Comparison of ENCODE assay signal across 17 cellular contexts in the genomic region with DNA sequence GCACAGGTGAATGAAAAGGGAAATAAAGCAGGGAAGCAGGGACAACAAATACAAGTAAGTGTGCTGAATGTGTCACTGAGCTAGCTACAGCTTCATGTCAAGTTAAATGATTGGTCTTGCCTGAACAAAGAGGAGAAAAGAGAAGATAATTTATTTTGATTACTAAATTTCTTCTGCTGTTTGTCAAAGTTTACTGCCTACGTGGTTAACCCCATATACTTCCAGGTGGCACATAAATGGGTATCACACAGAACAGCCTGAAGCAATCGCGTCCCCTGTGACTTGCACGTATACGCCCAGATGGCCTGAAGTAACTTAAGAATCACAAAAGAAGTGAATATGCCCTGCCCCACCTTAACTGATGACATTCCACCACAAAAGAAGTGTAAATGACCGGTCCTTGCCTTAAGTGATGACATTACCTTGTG.
"Had no signal": no experiment of that assay in that cellular context is flagged by ENCODE, and none has a peak within 500 bp of the region (broad histone marks: within the 10 kb centered on the region; RNA-seq: fewer than 3 reads in every experiment).

No MANE protein-coding gene starts in this region.

- H3K36me3 Mint-ChIP-seq: activated naive CD4-positive, alpha-beta T cell treated with anti-CD3 and anti-CD28 coated beads, Interleukin-2, amount 50 U/mL, for 24 hours had no signal

- H3K27ac Mint-ChIP-seq: activated CD4-positive, alpha-beta T cell treated with anti-CD3 and anti-CD28 coated beads, Interleukin-2, amount 10 ng/mL, durations not matched to agents 7 days and 5 days; activated naive CD4-positive, alpha-beta T cell treated with anti-CD3 and anti-CD28 coated beads, Interleukin-2, amount 50 U/mL, for 24 hours; activated T-helper 2 cell treated with anti-CD3 and anti-CD28 coated beads, Interferon-gamma antibody, Interleukin-2, Interleukin-4, amounts not matched to agents 10 μg/mL and 5 μg/mL and 100 μg/mL, durations not matched to agents 14 hours and 24 hours and 36 hours had no signal

- H3K4me3 Mint-ChIP-seq: activated CD4-positive, alpha-beta T cell treated with anti-CD3 and anti-CD28 coated beads, Interleukin-2, amount 10 ng/mL, durations not matched to agents 7 days and 5 days; activated naive CD4-positive, alpha-beta T cell treated with anti-CD3 and anti-CD28 coated beads, Interleukin-2, amount 50 U/mL, for 24 hours; central memory CD8-positive, alpha-beta T cell; neural crest cell had no signal

- H3K4me1 Mint-ChIP-seq: activated CD4-positive, alpha-beta T cell treated with anti-CD3 and anti-CD28 coated beads, Interleukin-2, amount 10 ng/mL, durations not matched to agents 7 days and 5 days; activated naive CD4-positive, alpha-beta T cell treated with anti-CD3 and anti-CD28 coated beads, Interleukin-2, amount 50 U/mL, for 24 hours; central memory CD8-positive, alpha-beta T cell had no signal

- ATAC-seq: body of pancreas had no signal

- DNase-seq: activated CD4-positive, alpha-beta T cell treated with anti-CD3 and anti-CD28 coated beads, Interleukin-2, amount 10 ng/mL, durations not matched to agents 7 days and 5 days; activated CD8-positive, alpha-beta memory T cell treated with anti-CD3 and anti-CD28 coated beads for 24 hours; amniotic stem cell; body of pancreas; cortex of kidney; effector memory CD4-positive, alpha-beta T cell; hypothalamus; left ventricle myocardium inferior; mesenchymal stem cell; retina; stomach; uterus had no signal

- H3K27ac ChIP-seq: body of pancreas, left ventricle myocardium inferior, parathyroid adenoma, stomach, uterus had no signal

- H3K9me3 Mint-ChIP-seq: activated CD4-positive, alpha-beta T cell treated with anti-CD3 and anti-CD28 coated beads, Interleukin-2, amount 10 ng/mL, durations not matched to agents 7 days and 5 days; activated naive CD4-positive, alpha-beta T cell treated with anti-CD3 and anti-CD28 coated beads, Interleukin-2, amount 50 U/mL, for 24 hours had no signal

- H3K79me2 ChIP-seq: parathyroid adenoma had no signal

- H3K27me3 Mint-ChIP-seq: central memory CD8-positive, alpha-beta T cell had no signal

- H3K36me3 ChIP-seq: left ventricle myocardium inferior, stomach, uterus had no signal

- H3K4me1 ChIP-seq: body of pancreas, left ventricle myocardium inferior, parathyroid adenoma, stomach, uterus had no signal

- H3K27me3 ChIP-seq: body of pancreas, uterus had no signal

- H3K9me3 ChIP-seq: body of pancreas, left ventricle myocardium inferior, stomach, uterus had no signal

- H3K4me3 ChIP-seq: body of pancreas, left ventricle myocardium inferior, stomach, uterus had no signal

- H3K9ac ChIP-seq: parathyroid adenoma had no signal
